Comparison of ENCODE assay signal across 16 cellular contexts in genomic region chr4:138118270-138118669, GRCh38.
DNase-seq lines count a peak whose midpoint lies in the region; ATAC-seq and TF ChIP-seq lines count a peak whose summit lies in the region.
"Had no signal": no experiment of that assay in that cellular context is flagged by ENCODE, and none has a peak within 500 bp of the region (broad histone marks: within the 10 kb centered on the region; RNA-seq: fewer than 3 reads in every experiment).

No MANE protein-coding gene starts in this region.

- peaks cover 0 to 2% of the 10 kb centered on the region in 2 donors for H3K9me3 Mint-ChIP-seq in stimulated activated naive CD8-positive, alpha-beta T cell treated with anti-CD3 and anti-CD28 coated beads, Interleukin-15, amount 100 ng/mL, for 72 hours

- no peaks in the 10 kb centered on the region for H3K27me3 Mint-ChIP-seq in stimulated activated naive CD8-positive, alpha-beta T cell treated with anti-CD3 and anti-CD28 coated beads, Interleukin-15, amount 100 ng/mL, for 72 hours
- H3K27me3 Mint-ChIP-seq: CD4-positive, alpha-beta memory T cell had no signal

- no peaks in the 10 kb centered on the region for H3K27me3 ChIP-seq in adrenal gland

- H3K27ac ChIP-seq in adrenal gland = no peak overlapping the region
- H3K27ac ChIP-seq: GM23248 had no signal

- H3K4me3 ChIP-seq in adrenal gland = no peak overlapping the region
- H3K4me3 ChIP-seq: GM12878, GM23248 had no signal

- no peak for ATAC-seq in stimulated activated naive CD8-positive, alpha-beta T cell treated with anti-CD3 and anti-CD28 coated beads, Interleukin-15, amount 100 ng/mL, for 72 hours
- ATAC-seq: GM12878 had no signal

- no peak for TF ChIP-seq CTCF in adrenal gland (IDR thresholded peaks at IDR 0.05)

- no peak overlapping the region for H3K27ac Mint-ChIP-seq in stimulated activated naive CD8-positive, alpha-beta T cell treated with anti-CD3 and anti-CD28 coated beads, Interleukin-15, amount 100 ng/mL, for 72 hours
- H3K27ac Mint-ChIP-seq: CD4-positive, alpha-beta memory T cell had no signal

- no peaks in the 10 kb centered on the region for H3K9me3 ChIP-seq in adrenal gland (replicated peaks in 1 of 3)

- no peaks in the 10 kb centered on the region for H3K4me1 ChIP-seq in adrenal gland (replicated peaks in 1 of 2)

- peak; percentile 19 for DNase-seq in NCI-H146 treated with DMSO at 0.1 percent for 48 hours (lab: John Stamatoyannopoulos, UW; ENCODE audit: unreplicated experiment)
- DNase-seq in kidney glomerular epithelial cell (lab: John Stamatoyannopoulos, UW) = peak; percentile 12
- no peak for DNase-seq in stimulated activated naive CD8-positive, alpha-beta T cell treated with anti-CD3 and anti-CD28 coated beads, Interleukin-15, amount 100 ng/mL, for 72 hours
- DNase-seq in dermis blood vessel endothelial cell = no peak
- DNase-seq in adrenal gland = no peak
- DNase-seq: C1 segment of cervical spinal cord; CD4-positive, alpha-beta memory T cell; DMS 273 treated with DMSO at 0.1 percent for 48 hours; DMS79; EL; GDM1; GM23248; H7; HCEC 1CT had no signal

- no peak for TF ChIP-seq POLR2A in adrenal gland (IDR thresholded peaks at IDR 0.05)

- H3K36me3 ChIP-seq in adrenal gland (replicated peaks in 1 of 2) = no peaks in the 10 kb centered on the region

- H3K4me3 Mint-ChIP-seq in stimulated activated naive CD8-positive, alpha-beta T cell treated with anti-CD3 and anti-CD28 coated beads, Interleukin-15, amount 100 ng/mL, for 72 hours = no peak overlapping the region
- H3K4me3 Mint-ChIP-seq: CD4-positive, alpha-beta memory T cell had no signal

- H3K4me1 Mint-ChIP-seq in stimulated activated naive CD8-positive, alpha-beta T cell treated with anti-CD3 and anti-CD28 coated beads, Interleukin-15, amount 100 ng/mL, for 72 hours = no peaks in the 10 kb centered on the region
- H3K4me1 Mint-ChIP-seq: CD4-positive, alpha-beta memory T cell had no signal

- intact Hi-C loops in adrenal gland (cut with DNase I) = no loop called here

- WGBS in adrenal gland, 4 donors = 64 to 73% (median 68%) methylated on average over 1 of the region's 1 CpG

- peak; percentile 98 for TF ChIP-seq EP300 in Ishikawa (IDR thresholded peaks at IDR 0.05; ENCODE audit: borderline replicate concordance)

- TF ChIP-seq RAD21 in Ishikawa (IDR thresholded peaks at IDR 0.05; ENCODE audit: low read depth) = no peak

TF ChIP-seq in Ishikawa, 13 proteins besides CTCF, POLR2A, EP300 and RAD21:
- TF ChIP-seq TAF1 (IDR thresholded peaks at IDR 0.05; ENCODE audit: low read depth) (no peak), CEBPB (IDR thresholded peaks at IDR 0.05) (peak; percentile 41; the same call in 1 of the 2 replicates), MAX (IDR thresholded peaks at IDR 0.05) (peak; percentile 47; the same call in 1 of the 2 replicates), CREB1 (IDR thresholded peaks at IDR 0.05; ENCODE audit: low read depth) (peak; percentile 45; the same call in 1 of the 2 replicates), TCF12 (IDR thresholded peaks at IDR 0.05; ENCODE audit: low read depth) (peak; percentile 95), YY1 (IDR thresholded peaks at IDR 0.05; ENCODE audit: low read depth) (0 out of 2 replicates have a peak, but pooled peaks have one; percentile 20), NFIC (IDR thresholded peaks at IDR 0.05) (peak; percentile 92), ZBTB7A (IDR thresholded peaks at IDR 0.05; ENCODE audit: low read depth) (no peak), EGR1 (IDR thresholded peaks at IDR 0.05) (no peak), USF1 (IDR thresholded peaks at IDR 0.05) (no peak), TEAD4 (IDR thresholded peaks at IDR 0.05) (peak; percentile 87), REST (IDR thresholded peaks at IDR 0.05; ENCODE audit: low read depth) (no peak), FOXM1 (IDR thresholded peaks at IDR 0.05; ENCODE audit: borderline replicate concordance, low read depth) (peak; percentile 97)

Comparison
In these comparisons a context has a peak if more than half of its experiments do, and no peak if none do; other contexts are left out.
1. DNase-seq: peak in NCI-H146 treated with DMSO at 0.1 percent for 48 hours (single experiment) and kidney glomerular epithelial cell (single experiment); none in stimulated activated naive CD8-positive, alpha-beta T cell treated with anti-CD3 and anti-CD28 coated beads, Interleukin-15, amount 100 ng/mL, for 72 hours (0 of 2), dermis blood vessel endothelial cell (single experiment) and adrenal gland (0 of 7).